ENCODE assay signal across 26 cellular contexts in the genomic region with DNA sequence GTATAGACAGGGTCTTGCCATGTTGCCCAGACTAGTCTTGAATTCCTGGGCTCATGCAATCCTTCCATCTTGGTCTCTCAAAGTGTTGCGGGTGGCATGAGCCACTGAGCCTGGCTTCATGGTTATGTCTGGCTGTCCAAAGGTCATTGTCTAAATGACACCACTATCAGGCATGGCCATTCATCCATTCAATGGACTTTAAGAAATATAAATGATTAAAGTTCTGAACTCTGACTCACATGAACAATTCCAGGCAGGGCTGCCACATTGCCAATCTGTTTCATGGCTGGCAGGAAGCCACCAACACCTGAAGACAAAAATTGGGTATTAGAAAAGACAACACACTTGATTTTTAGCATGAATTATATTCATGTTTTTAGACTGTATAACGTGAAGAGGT. TPM values are rescaled to one million over a fixed set of nuclear protein-coding genes. Genes with fewer than 3 reads are reported as not detected.
A peak's percentile ranks its signal among the peaks of the same experiment; 100 is the strongest.
DNase-seq lines count a peak whose midpoint lies in the region; ATAC-seq and TF ChIP-seq lines count a peak whose summit lies in the region.
"Had no signal": no experiment of that assay in that cellular context is flagged by ENCODE, and none has a peak within 500 bp of the region (broad histone marks: within the 10 kb centered on the region; RNA-seq: fewer than 3 reads in every experiment).

No MANE protein-coding gene starts in this region.

- H3K4me1 Mint-ChIP-seq in CD14-positive monocyte: peaks cover 43% of the 10 kb centered on the region
- peaks cover 24 to 47% (median 42%) of the 10 kb centered on the region in 3 donors for H3K4me1 Mint-ChIP-seq in IgD-negative memory B cell
- peaks cover 47% of the 10 kb centered on the region for H3K4me1 Mint-ChIP-seq in activated CD4-positive, alpha-beta memory T cell treated with anti-CD3 and anti-CD28 coated beads for 36 hours (ENCODE audit: low read depth)

- H3K4me3 Mint-ChIP-seq in CD14-positive monocyte (no peak overlapping the region), IgD-negative memory B cell (peak overlapping the region in 3 of 4 donors; percentile 20 to 56 (median 44))
- no peak overlapping the region for H3K4me3 Mint-ChIP-seq in activated CD4-positive, alpha-beta memory T cell treated with anti-CD3 and anti-CD28 coated beads for 36 hours
- H3K4me3 Mint-ChIP-seq: GM23338 had no signal

- CTCF ChIA-PET in activated CD4-positive, alpha-beta memory T cell treated with anti-CD3 and anti-CD28 coated beads for 36 hours (lab: Charles Lee): interaction anchor here (2.2 kb wide), 1 partner anchor 18 kb away, joined by 6 read pairs; no protein-coding TSS in a partner anchor

- intact Hi-C loops in CD14-positive monocyte (cut with micrococcal nuclease): no loop called here
- intact Hi-C loops in activated CD4-positive, alpha-beta memory T cell treated with anti-CD3 and anti-CD28 coated beads for 36 hours (cut with micrococcal nuclease): no loop called here

- no peak for TF ChIP-seq CTCF in CD14-positive monocyte (IDR thresholded peaks at IDR 0.05)

- DNase-seq in CD14-positive monocyte (ENCODE audit: low spot score) (no peak), renal cortical epithelial cell (ENCODE audit: low read depth) (peak; percentile 42), NCI-H524 treated with DMSO at 0.1 percent for 48 hours (lab: John Stamatoyannopoulos, UW) (no peak)
- DNase-seq in activated CD4-positive, alpha-beta memory T cell treated with anti-CD3 and anti-CD28 coated beads for 36 hours: no peak
- DNase-seq: activated CD4-positive, alpha-beta T cell treated with anti-CD3 and anti-CD28 coated beads for 48 hours; activated CD8-positive, alpha-beta memory T cell treated with anti-CD3 and anti-CD28 coated beads, Interleukin-2, amount 50 U/mL, for 4 hours; body of pancreas; CD8-positive, alpha-beta memory T cell; cerebellar nuclear complex; GF-D8; heart left ventricle; Kasumi-1; naive thymus-derived CD8-positive, alpha-beta T cell; NCI-H1048; NCI-H1694 treated with DMSO at 0.1 percent for 48 hours; NCI-H526; stimulated activated CD4-positive, alpha-beta T cell treated with anti-CD3 and anti-CD28 coated beads, Interleukin-4, amount 100 ng/mL, for 4 hours; stimulated activated naive CD8-positive, alpha-beta T cell treated with anti-CD3 and anti-CD28 coated beads, Interleukin-15, Interleukin-2, amounts not matched to agents 100 U/mL and 50 U/mL, for 24 hours had no signal

- H3K27ac Mint-ChIP-seq in CD14-positive monocyte (peak overlapping the region in 6 of 7 donors; percentile 50 to 89 (median 76)), IgD-negative memory B cell (peak overlapping the region; percentile 10 to 81 (median 30))
- peak overlapping the region; percentile 2 for H3K27ac Mint-ChIP-seq in activated CD4-positive, alpha-beta memory T cell treated with anti-CD3 and anti-CD28 coated beads for 36 hours
- H3K27ac Mint-ChIP-seq: GM23338 had no signal

- peaks cover 46 to 50% of the 10 kb centered on the region in 2 donors for H3K36me3 Mint-ChIP-seq in CD14-positive monocyte
- H3K36me3 Mint-ChIP-seq in IgD-negative memory B cell: no peaks in the 10 kb centered on the region
- peaks cover 37% of the 10 kb centered on the region for H3K36me3 Mint-ChIP-seq in activated CD4-positive, alpha-beta memory T cell treated with anti-CD3 and anti-CD28 coated beads for 36 hours

- ATAC-seq in HG02981 (IDR thresholded peaks at IDR 0.05; ENCODE audit: unreplicated experiment) (no peak), HG03135 (IDR thresholded peaks at IDR 0.05; ENCODE audit: unreplicated experiment) (no peak)
- ATAC-seq: body of pancreas; GM23338; heart left ventricle; naive thymus-derived CD8-positive, alpha-beta T cell; stimulated activated naive CD8-positive, alpha-beta T cell treated with anti-CD3 and anti-CD28 coated beads, Interleukin-15, Interleukin-2, amounts not matched to agents 100 U/mL and 50 U/mL, for 24 hours had no signal

- H3K27me3 Mint-ChIP-seq in CD14-positive monocyte (ENCODE audit: low read depth in 3 of 3) (no peaks in the 10 kb centered on the region), IgD-negative memory B cell (no peaks in the 10 kb centered on the region)
- H3K27me3 Mint-ChIP-seq in activated CD4-positive, alpha-beta memory T cell treated with anti-CD3 and anti-CD28 coated beads for 36 hours: no peaks in the 10 kb centered on the region
- H3K27me3 Mint-ChIP-seq: CD8-positive, alpha-beta memory T cell; naive thymus-derived CD8-positive, alpha-beta T cell had no signal

- H3K9me3 Mint-ChIP-seq in CD14-positive monocyte (no peaks in the 10 kb centered on the region), IgD-negative memory B cell (peaks cover 0 to 3% (median 3%) of the 10 kb centered on the region in 3 donors)
- no peaks in the 10 kb centered on the region for H3K9me3 Mint-ChIP-seq in activated CD4-positive, alpha-beta memory T cell treated with anti-CD3 and anti-CD28 coated beads for 36 hours
- H3K9me3 Mint-ChIP-seq: CD8-positive, alpha-beta memory T cell; GM23338; naive thymus-derived CD8-positive, alpha-beta T cell had no signal

- POLR2A ChIA-PET in activated CD4-positive, alpha-beta memory T cell treated with anti-CD3 and anti-CD28 coated beads for 36 hours (lab: Charles Lee): no interaction called here

RNA-seq across cellular contexts. Expression of gene RTCB, which starts 4.1 kb away (rescaled TPM):
- 100 to 1,000 TPM; 104 to 106 TPM for polyA plus RNA-seq in CD14-positive monocyte
- 119 TPM for polyA plus RNA-seq in IgD-negative memory B cell
- total RNA-seq in activated CD4-positive, alpha-beta memory T cell treated with anti-CD3 and anti-CD28 coated beads for 36 hours: 10 to 100 TPM; 87.0 to 87.7 TPM
- 126 and 182 TPM in 2 replicates for total RNA-seq in renal cortical epithelial cell

RNA-seq across cellular contexts. Expression of gene RFPL3, which starts 50.3 kb away (rescaled TPM):
- polyA plus RNA-seq in CD14-positive monocyte (not detected), IgD-negative memory B cell (not detected)
- not detected for total RNA-seq in activated CD4-positive, alpha-beta memory T cell treated with anti-CD3 and anti-CD28 coated beads for 36 hours
- total RNA-seq in renal cortical epithelial cell: not detected in 2 replicates
- total RNA-seq: body of pancreas; CD8-positive, alpha-beta memory T cell; GM23338; heart left ventricle; naive thymus-derived CD8-positive, alpha-beta T cell; omental fat pad; T-helper 2 cell treated with Interferon-gamma antibody and Interleukin-4, amounts not matched to agents 100 ng/mL and 5 ng/mL, for 36 hours; thoracic aorta had no signal
- polyA plus RNA-seq: adipose tissue; CD8-positive, alpha-beta memory T cell; GM23338; heart left ventricle; naive thymus-derived CD8-positive, alpha-beta T cell had no signal

RNA-seq across cellular contexts. Expression of gene BPIFC, which starts 56.3 kb away (rescaled TPM):
- not detected for polyA plus RNA-seq in CD14-positive monocyte
- polyA plus RNA-seq in IgD-negative memory B cell: not detected
- not detected for total RNA-seq in activated CD4-positive, alpha-beta memory T cell treated with anti-CD3 and anti-CD28 coated beads for 36 hours
- total RNA-seq in renal cortical epithelial cell: not detected in 2 replicates
- total RNA-seq: body of pancreas; CD8-positive, alpha-beta memory T cell; GM23338; heart left ventricle; naive thymus-derived CD8-positive, alpha-beta T cell; omental fat pad; T-helper 2 cell treated with Interferon-gamma antibody and Interleukin-4, amounts not matched to agents 100 ng/mL and 5 ng/mL, for 36 hours; thoracic aorta had no signal
- polyA plus RNA-seq: adipose tissue; CD8-positive, alpha-beta memory T cell; GM23338; heart left ventricle; naive thymus-derived CD8-positive, alpha-beta T cell had no signal

Comparison
In these comparisons a context has a peak if more than half of its experiments do, and no peak if none do; other contexts are left out.
1. H3K27ac Mint-ChIP-seq: peak in every context shown above with its lines; median percentile 76 in CD14-positive monocyte; 30 in IgD-negative memory B cell; 2 in activated CD4-positive, alpha-beta memory T cell treated with anti-CD3 and anti-CD28 coated beads for 36 hours.
2. H3K4me3 Mint-ChIP-seq: peak in IgD-negative memory B cell (3 of 4); none in CD14-positive monocyte (0 of 2) and activated CD4-positive, alpha-beta memory T cell treated with anti-CD3 and anti-CD28 coated beads for 36 hours (single experiment).